ENCODE assay signal across 4 cellular contexts in genomic region chr13:99669096-99669495, GRCh38.
DNase-seq lines count a peak whose midpoint lies in the region; ATAC-seq and TF ChIP-seq lines count a peak whose summit lies in the region.
"Not testable (repeated sequence)": the region's sequence is repeated elsewhere in the genome, so short reads cannot be mapped to it uniquely, and the experiment has no call there.

No MANE protein-coding gene starts in this region.

- TF ChIP-seq CTCF in H9 (conservative IDR thresholded peaks at IDR 0.05); WTC11 (IDR thresholded peaks at IDR 0.05); esophagus muscularis mucosa (IDR thresholded peaks at IDR 0.05): not testable (repeated sequence)

- H2BK5ac ChIP-seq in H9 (ENCODE audit: insufficient read length, low read length); neuronal stem cell (ENCODE audit: low read length): not testable (repeated sequence)

- not testable (repeated sequence) for H3K4me3 ChIP-seq in esophagus muscularis mucosa; neuronal stem cell (ENCODE audit: low read length in 2 of 2)

- DNase-seq in H9; WTC11 (ENCODE audit: low spot score); neuronal stem cell (ENCODE audit: low spot score): not testable (repeated sequence)
- peak; percentile 19 for DNase-seq in esophagus muscularis mucosa (ENCODE audit: extremely low spot score)

- not testable (repeated sequence) for H2BK15ac ChIP-seq in H9 (ENCODE audit: low read depth, low read length); neuronal stem cell (ENCODE audit: low read length)

- no CpG with 5 or more reads among the region's 8 CpGs for WGBS in H9 (ENCODE audit: extremely low coverage, insufficient read length, low lambda C conversion rate)
- WGBS in esophagus muscularis mucosa: 94% methylated on average over 8 of the region's 8 CpGs
- no CpG with 5 or more reads among the region's 8 CpGs for WGBS in neuronal stem cell (ENCODE audit: extremely low coverage in 2 of 2, insufficient read length in 2 of 2, insufficient replicate concordance in 1 of 2), 2 donors

- not testable (repeated sequence) for H4K20me1 ChIP-seq in H9 (ENCODE audit: control insufficient read depth, insufficient read depth, insufficient read length)

- H3K27ac Mint-ChIP-seq in H9: peak overlapping the region in 2 of 3 experiments; percentile 25 to 45; a peak in 2 of 7 replicates
- peak overlapping the region; percentile 37; the same call in 1 of the 2 replicates for H3K27ac Mint-ChIP-seq in WTC11

- H3T11ph ChIP-seq in H9 (ENCODE audit: low read length): not testable (repeated sequence)

- H3K4me1 Mint-ChIP-seq in H9: peaks cover 33 to 36% of the 10 kb centered on the region in 2 experiments
- H3K4me1 Mint-ChIP-seq in WTC11: peaks cover 37% of the 10 kb centered on the region

- H3K9ac ChIP-seq in H9 (ENCODE audit: extremely low read depth, insufficient read length, low read length); neuronal stem cell (ENCODE audit: low read depth, low read length, poor library complexity): not testable (repeated sequence)

- not testable (repeated sequence) for H2BK12ac ChIP-seq in H9 (ENCODE audit: insufficient read length, low read depth, low read length); neuronal stem cell (ENCODE audit: low read length)

- CTCF ChIA-PET in WTC11 (lab: Charles Lee): interaction anchor here (0.7 to 1.4 kb wide), 3 partner anchors 11 to 290 kb away, joined by 3 to 4 read pairs (median 3); no protein-coding TSS in a partner anchor

- not testable (repeated sequence) for H3K14ac ChIP-seq in H9 (ENCODE audit: insufficient read depth, low read length); neuronal stem cell (ENCODE audit: low read length)

- not testable (repeated sequence) for H3K36me3 ChIP-seq in esophagus muscularis mucosa; neuronal stem cell (replicated peaks in 1 of 2; ENCODE audit: control insufficient read depth in 2 of 2, insufficient read depth in 2 of 2, low read length in 2 of 2)

- H4K91ac ChIP-seq in H9 (ENCODE audit: insufficient read length, low read depth, low read length); neuronal stem cell (ENCODE audit: low read depth, low read length, poor library complexity): not testable (repeated sequence)

- not testable (repeated sequence) for H3K27ac ChIP-seq in H9 (ENCODE audit: insufficient read length, low read depth, low read length); esophagus muscularis mucosa (replicated peaks in 1 of 4); neuronal stem cell (replicated peaks; ENCODE audit: low read length)

- not testable (repeated sequence) for H3K23me2 ChIP-seq in H9 (ENCODE audit: insufficient read length, low read depth, low read length, poor library complexity, severe bottlenecking)

- H3K4me3 Mint-ChIP-seq in H9, WTC11: not testable (repeated sequence)

- H3K27me3 Mint-ChIP-seq in H9 (ENCODE audit: low read depth); WTC11 (ENCODE audit: low read depth): not testable (repeated sequence)

- POLR2A ChIA-PET in WTC11 (lab: Charles Lee): interaction anchor here (0.8 to 1.1 kb wide), 2 partner anchors 11 to 77 kb away, joined by 3 to 4 read pairs; no protein-coding TSS in a partner anchor

- not testable (repeated sequence) for H3K4me1 ChIP-seq in H9 (ENCODE audit: insufficient read depth, low read length); esophagus muscularis mucosa; neuronal stem cell (ENCODE audit: control insufficient read depth in 2 of 2, insufficient read depth in 1 of 2, low read depth in 1 of 2, low read length in 2 of 2)

- H2BK20ac ChIP-seq in H9 (ENCODE audit: low read depth, low read length, poor library complexity, severe bottlenecking): not testable (repeated sequence)

- H3K4ac ChIP-seq in H9 (ENCODE audit: low read depth, low read length); neuronal stem cell (ENCODE audit: low read length): not testable (repeated sequence)

- H3K9me3 ChIP-seq in H9 (ENCODE audit: control insufficient read depth, low read depth, low read length); esophagus muscularis mucosa; neuronal stem cell (replicated peaks in 1 of 2; ENCODE audit: control insufficient read depth in 2 of 2, insufficient read depth in 1 of 2, low read depth in 1 of 2, low read length in 2 of 2): not testable (repeated sequence)

- not testable (repeated sequence) for H2AK5ac ChIP-seq in H9 (ENCODE audit: insufficient read length, low read length); neuronal stem cell (ENCODE audit: low read depth, low read length)

- H3K9me3 Mint-ChIP-seq in H9, WTC11: not testable (repeated sequence)

- not testable (repeated sequence) for H3K23ac ChIP-seq in H9 (ENCODE audit: insufficient read length, low read depth, low read length); neuronal stem cell (ENCODE audit: low read depth, low read length, poor library complexity)

- not testable (repeated sequence) for H2AFZ ChIP-seq in H9 (ENCODE audit: low read length); neuronal stem cell (ENCODE audit: low read length)

- H3K27me3 ChIP-seq in H9 (ENCODE audit: insufficient read depth, low read length); esophagus muscularis mucosa; neuronal stem cell (ENCODE audit: control insufficient read depth in 3 of 3, insufficient read depth in 3 of 3, low read depth in 1 of 3, low read length in 3 of 3): not testable (repeated sequence)

- intact Hi-C loops in esophagus muscularis mucosa (cut with DNase I): not testable (repeated sequence)

- TF ChIP-seq POLR2A in esophagus muscularis mucosa (IDR thresholded peaks at IDR 0.05; ENCODE audit: low read depth): not testable (repeated sequence)

- H3K56ac ChIP-seq in H9 (ENCODE audit: insufficient read length, low read depth, low read length): not testable (repeated sequence)

- ATAC-seq in WTC11: not testable (repeated sequence)

- H3K18ac ChIP-seq in H9 (ENCODE audit: insufficient read length, low read depth, low read length): not testable (repeated sequence)
- peak overlapping the region; percentile 35 for H3K18ac ChIP-seq in neuronal stem cell (ENCODE audit: low read length)

- not testable (repeated sequence) for TF ChIP-seq EP300 in esophagus muscularis mucosa (IDR thresholded peaks at IDR 0.05)

- H3K79me2 ChIP-seq in H9 (ENCODE audit: insufficient read depth, low read length): not testable (repeated sequence)

- not testable (repeated sequence) for H3K4me2 ChIP-seq in H9 (ENCODE audit: insufficient read depth, insufficient read length, low read length); neuronal stem cell (ENCODE audit: insufficient read depth, low read length, poor library complexity, severe bottlenecking)

- H3K79me1 ChIP-seq in H9 (ENCODE audit: insufficient read depth, low read depth, low read length, poor library complexity, severe bottlenecking); neuronal stem cell (ENCODE audit: low read depth, low read length): not testable (repeated sequence)

- not testable (repeated sequence) for H4K8ac ChIP-seq in H9 (replicated peaks; ENCODE audit: insufficient read length, low read depth, low read length); neuronal stem cell (ENCODE audit: low read depth, low read length)

- not testable (repeated sequence) for H2BK120ac ChIP-seq in H9 (ENCODE audit: low read depth, low read length, poor library complexity, severe bottlenecking); neuronal stem cell (ENCODE audit: low read depth, low read length)

- not testable (repeated sequence) for H4K5ac ChIP-seq in H9 (ENCODE audit: insufficient read length, low read depth, low read length)

- H3K36me3 Mint-ChIP-seq in H9 (ENCODE audit: insufficient read depth in 1 of 3, low read depth in 3 of 3); WTC11: not testable (repeated sequence)
